In the genomic region with DNA sequence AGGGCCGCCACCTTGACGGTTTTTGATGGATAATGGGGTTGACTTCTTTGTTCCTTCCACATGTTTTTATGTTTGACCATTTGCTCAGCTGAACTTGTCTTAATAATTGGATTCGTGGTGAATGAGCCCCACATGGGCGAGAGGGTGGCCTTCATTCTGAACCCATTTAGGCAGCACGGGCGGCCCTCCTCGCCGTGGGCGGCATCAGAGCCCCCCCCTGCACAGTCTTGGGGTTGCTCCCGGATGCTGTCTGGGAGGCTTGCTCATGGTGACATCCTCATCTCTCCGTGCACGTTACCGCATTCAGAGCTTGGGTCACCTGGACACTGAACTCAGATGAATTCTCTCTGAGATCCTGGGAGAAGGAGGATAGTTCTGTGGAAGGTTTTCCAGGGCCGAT, we compare ENCODE assay signal across 22 cellular contexts.
A peak's percentile ranks its signal among the peaks of the same experiment; 100 is the strongest.
DNase-seq lines count a peak whose midpoint lies in the region; ATAC-seq and TF ChIP-seq lines count a peak whose summit lies in the region.
"Had no signal": no experiment of that assay in that cellular context is flagged by ENCODE, and none has a peak within 500 bp of the region (broad histone marks: within the 10 kb centered on the region; RNA-seq: fewer than 3 reads in every experiment).

No MANE protein-coding gene starts in this region.

- intact Hi-C loops in Caco-2 (cut with micrococcal nuclease; ENCODE audit: unreplicated experiment), result loop anchor here (5.0 kb wide), 1 partner anchor 150 kb away; no protein-coding TSS in a partner anchor

- H3K27me3 ChIP-seq in Caco-2 (replicated peaks; ENCODE audit: control insufficient read depth, insufficient read depth, low read length), result no peaks in the 10 kb centered on the region
- H3K27me3 ChIP-seq: BE2C had no signal

- H3K4me1 Mint-ChIP-seq in T-helper 2 cell treated with Interferon-gamma antibody and Interleukin-4, amounts not matched to agents 5 μg/mL and 100 μg/mL, for 36 hours (ENCODE audit: low read depth), result no peaks in the 10 kb centered on the region
- H3K4me1 Mint-ChIP-seq in Caco-2 (ENCODE audit: low read depth, unreplicated experiment), result no peaks in the 10 kb centered on the region
- H3K4me1 Mint-ChIP-seq in activated naive CD8-positive, alpha-beta T cell treated with anti-CD3 and anti-CD28 coated beads, Interleukin-2, amount 10 ng/mL, durations not matched to agents 7 days and 5 days, result peaks cover 2% of the 10 kb centered on the region
- peaks cover under 1 to 7% of the 10 kb centered on the region in 2 donors for H3K4me1 Mint-ChIP-seq in natural killer cell treated with Interleukin-12 subunit alpha and Interleukin-12 subunit beta and Interleukin-15 and Interleukin-18, amount 100 ng/mL, for 72 hours (ENCODE audit: low read depth in 2 of 2)

- no peak overlapping the region for H3K4me3 ChIP-seq in Caco-2 (ENCODE audit: low read depth, low read length)
- H3K4me3 ChIP-seq: GM12878, PC-9, psoas muscle had no signal

- BruUV-seq in Caco-2 (replicated peaks; lab: Mats Ljungman, UMichigan), result TSS peak; percentile 19

- no peaks in the 10 kb centered on the region for H3K36me3 Mint-ChIP-seq in T-helper 2 cell treated with Interferon-gamma antibody and Interleukin-4, amounts not matched to agents 5 μg/mL and 100 μg/mL, for 36 hours (ENCODE audit: low read depth)
- H3K36me3 Mint-ChIP-seq in Caco-2 (ENCODE audit: insufficient read depth, unreplicated experiment), result no peaks in the 10 kb centered on the region
- no peaks in the 10 kb centered on the region for H3K36me3 Mint-ChIP-seq in activated naive CD8-positive, alpha-beta T cell treated with anti-CD3 and anti-CD28 coated beads, Interleukin-2, amount 10 ng/mL, durations not matched to agents 7 days and 5 days
- H3K36me3 Mint-ChIP-seq in natural killer cell treated with Interleukin-12 subunit alpha and Interleukin-12 subunit beta and Interleukin-15 and Interleukin-18, amount 100 ng/mL, for 72 hours, result no peaks in the 10 kb centered on the region

- no peaks in the 10 kb centered on the region for H3K36me3 ChIP-seq in Caco-2 (ENCODE audit: control insufficient read depth, insufficient read depth, low read length)
- H3K36me3 ChIP-seq: BE2C, esophagus squamous epithelium, suprapubic skin had no signal

- H3K4me3 Mint-ChIP-seq in T-helper 2 cell treated with Interferon-gamma antibody and Interleukin-4, amounts not matched to agents 5 μg/mL and 100 μg/mL, for 36 hours, result peak overlapping the region; percentile 77
- H3K4me3 Mint-ChIP-seq in Caco-2 (ENCODE audit: unreplicated experiment), result peak overlapping the region; percentile 83
- H3K4me3 Mint-ChIP-seq in activated naive CD8-positive, alpha-beta T cell treated with anti-CD3 and anti-CD28 coated beads, Interleukin-2, amount 10 ng/mL, durations not matched to agents 7 days and 5 days, result peak overlapping the region; percentile 67
- H3K4me3 Mint-ChIP-seq in natural killer cell treated with Interleukin-12 subunit alpha and Interleukin-12 subunit beta and Interleukin-15 and Interleukin-18, amount 100 ng/mL, for 72 hours, result peak overlapping the region; percentile 67

- TF ChIP-seq CTCF in Caco-2 (IDR thresholded peaks at IDR 0.05; ENCODE audit: insufficient read depth in 1 of 2, low read depth in 1 of 2, low read length in 1 of 2, severe bottlenecking in 1 of 2, unreplicated experiment in 1 of 2), result no peak

- DNase-seq in T-helper 2 cell treated with Interferon-gamma antibody and Interleukin-4, amounts not matched to agents 5 μg/mL and 100 μg/mL, for 36 hours (ENCODE audit: low spot score), result no peak
- DNase-seq in T-helper 2 cell, result no peak
- no peak for DNase-seq in Caco-2
- DNase-seq in activated naive CD8-positive, alpha-beta T cell treated with anti-CD3 and anti-CD28 coated beads, Interleukin-2, amount 10 ng/mL, durations not matched to agents 7 days and 5 days, result no peak
- DNase-seq in natural killer cell treated with Interleukin-12 subunit alpha and Interleukin-12 subunit beta and Interleukin-15 and Interleukin-18, amount 100 ng/mL, for 72 hours (ENCODE audit: low spot score), result no peak
- DNase-seq in OCI-M2 (lab: John Stamatoyannopoulos, UW; ENCODE audit: unreplicated experiment), result no peak
- DNase-seq in NCI-H2227 (lab: John Stamatoyannopoulos, UW; ENCODE audit: unreplicated experiment), result no peak
- DNase-seq: 8988T, BE2C, DMS153, esophagus squamous epithelium, GF-D8, Karpas-422, NCI-H1105 treated with DMSO at 0.1 percent for 48 hours, NCI-H2171, NCI-H748 treated with DMSO at 0.1 percent for 48 hours, PC-9, psoas muscle had no signal

- no peak for ATAC-seq in activated naive CD8-positive, alpha-beta T cell treated with anti-CD3 and anti-CD28 coated beads, Interleukin-2, amount 10 ng/mL, durations not matched to agents 7 days and 5 days (ENCODE audit: low read depth)
- no peak for ATAC-seq in natural killer cell treated with Interleukin-12 subunit alpha and Interleukin-12 subunit beta and Interleukin-15 and Interleukin-18, amount 100 ng/mL, for 72 hours
- no peak for ATAC-seq in GM18498 (IDR thresholded peaks at IDR 0.05; ENCODE audit: unreplicated experiment)
- ATAC-seq: activated CD4-positive, CD25-positive, alpha-beta regulatory T cell treated with anti-CD3 and anti-CD28 coated beads, Interleukin-2, amount 50 U/mL, for 24 hours; GM12878; psoas muscle had no signal

- H3K4me1 ChIP-seq in Caco-2, result no peaks in the 10 kb centered on the region
- H3K4me1 ChIP-seq: BE2C, psoas muscle had no signal

- POLR2A ChIA-PET in Caco-2 (lab: Charles Lee), result no interaction called here
- POLR2A ChIA-PET in activated naive CD8-positive, alpha-beta T cell treated with anti-CD3 and anti-CD28 coated beads, Interleukin-2, amount 10 ng/mL, durations not matched to agents 7 days and 5 days (lab: Charles Lee), result no interaction called here

- H3K9me3 ChIP-seq in Caco-2, result no peaks in the 10 kb centered on the region
- H3K9me3 ChIP-seq: BE2C, esophagus squamous epithelium, psoas muscle, suprapubic skin had no signal

- H3K9me3 Mint-ChIP-seq in T-helper 2 cell treated with Interferon-gamma antibody and Interleukin-4, amounts not matched to agents 5 μg/mL and 100 μg/mL, for 36 hours, result no peaks in the 10 kb centered on the region
- no peaks in the 10 kb centered on the region for H3K9me3 Mint-ChIP-seq in Caco-2 (ENCODE audit: unreplicated experiment)
- no peaks in the 10 kb centered on the region for H3K9me3 Mint-ChIP-seq in activated naive CD8-positive, alpha-beta T cell treated with anti-CD3 and anti-CD28 coated beads, Interleukin-2, amount 10 ng/mL, durations not matched to agents 7 days and 5 days
- H3K9me3 Mint-ChIP-seq in natural killer cell treated with Interleukin-12 subunit alpha and Interleukin-12 subunit beta and Interleukin-15 and Interleukin-18, amount 100 ng/mL, for 72 hours, result no peaks in the 10 kb centered on the region

- H3K27ac Mint-ChIP-seq in T-helper 2 cell treated with Interferon-gamma antibody and Interleukin-4, amounts not matched to agents 5 μg/mL and 100 μg/mL, for 36 hours, result no peak overlapping the region
- no peak overlapping the region for H3K27ac Mint-ChIP-seq in Caco-2 (ENCODE audit: unreplicated experiment)
- no peak overlapping the region for H3K27ac Mint-ChIP-seq in activated naive CD8-positive, alpha-beta T cell treated with anti-CD3 and anti-CD28 coated beads, Interleukin-2, amount 10 ng/mL, durations not matched to agents 7 days and 5 days
- peak overlapping the region in 1 of 2 donors; percentile 43 for H3K27ac Mint-ChIP-seq in natural killer cell treated with Interleukin-12 subunit alpha and Interleukin-12 subunit beta and Interleukin-15 and Interleukin-18, amount 100 ng/mL, for 72 hours

- peaks cover 28% of the 10 kb centered on the region for H3K27me3 Mint-ChIP-seq in T-helper 2 cell treated with Interferon-gamma antibody and Interleukin-4, amounts not matched to agents 5 μg/mL and 100 μg/mL, for 36 hours (ENCODE audit: low read depth)
- H3K27me3 Mint-ChIP-seq in Caco-2 (ENCODE audit: insufficient read depth, unreplicated experiment), result no peaks in the 10 kb centered on the region
- H3K27me3 Mint-ChIP-seq in activated naive CD8-positive, alpha-beta T cell treated with anti-CD3 and anti-CD28 coated beads, Interleukin-2, amount 10 ng/mL, durations not matched to agents 7 days and 5 days, result peaks cover 42% of the 10 kb centered on the region
- H3K27me3 Mint-ChIP-seq in natural killer cell treated with Interleukin-12 subunit alpha and Interleukin-12 subunit beta and Interleukin-15 and Interleukin-18, amount 100 ng/mL, for 72 hours, result peaks cover 24 to 28% of the 10 kb centered on the region in 2 donors

- CTCF ChIA-PET in Caco-2 (lab: Charles Lee), result no interaction called here
